ENCODE assay signal across 8 cellular contexts in the genomic region with DNA sequence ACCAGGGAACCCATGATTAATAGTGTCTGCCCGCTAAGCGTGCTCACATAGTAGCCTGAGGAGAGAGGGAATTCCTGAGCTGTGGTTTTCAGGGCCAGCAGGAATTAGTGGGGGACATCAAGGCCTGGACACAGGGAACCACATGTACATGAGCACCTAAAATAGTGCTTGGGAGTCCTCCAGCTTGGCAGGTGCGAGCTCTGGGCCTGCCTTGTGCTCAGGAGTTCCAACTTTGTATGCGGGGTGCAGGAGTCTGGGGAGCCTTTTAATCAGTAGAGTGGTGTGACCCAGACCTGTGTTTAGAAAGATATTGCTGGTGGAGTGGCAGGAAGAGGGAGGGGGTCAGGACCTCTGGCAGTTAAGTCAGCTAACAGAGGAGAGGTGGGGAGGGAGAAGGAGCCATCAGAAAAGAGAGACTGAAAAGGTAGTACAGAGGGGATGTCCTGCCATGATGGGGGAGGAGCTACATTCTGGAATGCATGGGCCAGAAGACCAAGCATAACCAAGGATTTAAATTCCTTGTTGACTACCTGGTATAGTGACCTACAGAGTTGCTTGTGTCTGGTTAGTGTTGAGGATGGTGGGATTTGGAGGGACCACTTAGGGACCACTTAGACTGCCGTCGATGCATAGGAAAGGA. TPM values are rescaled to one million over a fixed set of nuclear protein-coding genes. Genes with fewer than 3 reads are reported as not detected.
A peak's percentile ranks its signal among the peaks of the same experiment; 100 is the strongest.
DNase-seq lines count a peak whose midpoint lies in the region; ATAC-seq and TF ChIP-seq lines count a peak whose summit lies in the region.

No MANE protein-coding gene starts in this region.

- DNase-seq in T-helper 1 cell (no peak), islet precursor cell (peak; percentile 56), adrenal gland (no peak)
- no peak for DNase-seq in activated naive CD8-positive, alpha-beta T cell treated with anti-CD3 and anti-CD28 coated beads, Interleukin-2, amount 50 U/mL, for 24 hours

- peak overlapping the region; percentile 72 to 91 for H3K4me3 ChIP-seq in stomach smooth muscle (ENCODE audit: low read length in 2 of 2)
- H3K4me3 ChIP-seq in adrenal gland = no peak overlapping the region

- no peak for TF ChIP-seq CTCF in adrenal gland (IDR thresholded peaks at IDR 0.05)

- no peaks in the 10 kb centered on the region for H3K36me3 ChIP-seq in stomach smooth muscle (ENCODE audit: control insufficient read depth in 2 of 2, insufficient read depth in 2 of 2, low read length in 2 of 2)
- H3K36me3 ChIP-seq in adrenal gland (replicated peaks in 1 of 2) = peaks cover 0 to 3% of the 10 kb centered on the region in 2 donors

- H3K9me3 ChIP-seq in stomach smooth muscle (ENCODE audit: control insufficient read depth in 2 of 2, low read length in 2 of 2) (no peaks in the 10 kb centered on the region), adrenal gland (replicated peaks in 1 of 3) (no peaks in the 10 kb centered on the region)

- ATAC-seq in activated naive CD8-positive, alpha-beta T cell treated with anti-CD3 and anti-CD28 coated beads, Interleukin-2, amount 50 U/mL, for 24 hours = no peak
- no peak for ATAC-seq in GM21526 (IDR thresholded peaks at IDR 0.05; ENCODE audit: low FRiP score, unreplicated experiment)
- ATAC-seq in GM21423 (IDR thresholded peaks at IDR 0.05; ENCODE audit: unreplicated experiment) = no peak

- no peaks in the 10 kb centered on the region for H3K9me3 Mint-ChIP-seq in T-helper 1 cell treated with Interleukin-12 subunit alpha and Interleukin-12 subunit beta and Interleukin-4 antibody, amounts not matched to agents 30 μg/mL and 1 μg/mL, for 36 hours
- H3K9me3 Mint-ChIP-seq in activated naive CD8-positive, alpha-beta T cell treated with anti-CD3 and anti-CD28 coated beads, Interleukin-2, amount 50 U/mL, for 24 hours = no peaks in the 10 kb centered on the region

- TF ChIP-seq POLR2A in adrenal gland (IDR thresholded peaks at IDR 0.05) = no peak

- H3K4me1 Mint-ChIP-seq in T-helper 1 cell treated with Interleukin-12 subunit alpha and Interleukin-12 subunit beta and Interleukin-4 antibody, amounts not matched to agents 30 μg/mL and 1 μg/mL, for 36 hours (ENCODE audit: low read depth) = peaks cover 32% of the 10 kb centered on the region
- peaks cover 39% of the 10 kb centered on the region for H3K4me1 Mint-ChIP-seq in activated naive CD8-positive, alpha-beta T cell treated with anti-CD3 and anti-CD28 coated beads, Interleukin-2, amount 50 U/mL, for 24 hours

- intact Hi-C loops in adrenal gland (cut with DNase I) = no loop called here

- H3K27ac ChIP-seq in stomach smooth muscle (ENCODE audit: low read length) = peak overlapping the region; percentile 93
- peak overlapping the region in 2 of 5 donors; percentile 95 to 99 for H3K27ac ChIP-seq in adrenal gland

- H3K4me1 ChIP-seq in stomach smooth muscle (ENCODE audit: control insufficient read depth, insufficient read depth, low read length) (peaks cover 39% of the 10 kb centered on the region), adrenal gland (replicated peaks in 1 of 2) (peaks cover 26 to 37% of the 10 kb centered on the region in 2 donors)

- 66 to 90% (median 86%) methylated on average over 5 to 6 of the region's 6 CpGs for WGBS in adrenal gland, 4 donors

- H3K27me3 Mint-ChIP-seq in T-helper 1 cell treated with Interleukin-12 subunit alpha and Interleukin-12 subunit beta and Interleukin-4 antibody, amounts not matched to agents 30 μg/mL and 1 μg/mL, for 36 hours (ENCODE audit: low read depth) = no peaks in the 10 kb centered on the region
- H3K27me3 Mint-ChIP-seq in activated naive CD8-positive, alpha-beta T cell treated with anti-CD3 and anti-CD28 coated beads, Interleukin-2, amount 50 U/mL, for 24 hours = no peaks in the 10 kb centered on the region

- peaks cover 11% of the 10 kb centered on the region for H3K36me3 Mint-ChIP-seq in T-helper 1 cell treated with Interleukin-12 subunit alpha and Interleukin-12 subunit beta and Interleukin-4 antibody, amounts not matched to agents 30 μg/mL and 1 μg/mL, for 36 hours (ENCODE audit: low read depth)
- H3K36me3 Mint-ChIP-seq in activated naive CD8-positive, alpha-beta T cell treated with anti-CD3 and anti-CD28 coated beads, Interleukin-2, amount 50 U/mL, for 24 hours (ENCODE audit: low read depth) = peaks cover 17% of the 10 kb centered on the region

- H3K27me3 ChIP-seq in stomach smooth muscle (ENCODE audit: control insufficient read depth in 1 of 2, insufficient read depth in 2 of 2, low read length in 2 of 2) = no peaks in the 10 kb centered on the region
- no peaks in the 10 kb centered on the region for H3K27me3 ChIP-seq in adrenal gland

- H3K4me3 Mint-ChIP-seq in T-helper 1 cell treated with Interleukin-12 subunit alpha and Interleukin-12 subunit beta and Interleukin-4 antibody, amounts not matched to agents 30 μg/mL and 1 μg/mL, for 36 hours = peak overlapping the region; percentile 90
- H3K4me3 Mint-ChIP-seq in activated naive CD8-positive, alpha-beta T cell treated with anti-CD3 and anti-CD28 coated beads, Interleukin-2, amount 50 U/mL, for 24 hours = peak overlapping the region; percentile 95

- H3K27ac Mint-ChIP-seq in T-helper 1 cell treated with Interleukin-12 subunit alpha and Interleukin-12 subunit beta and Interleukin-4 antibody, amounts not matched to agents 30 μg/mL and 1 μg/mL, for 36 hours = peak overlapping the region; percentile 63
- H3K27ac Mint-ChIP-seq in activated naive CD8-positive, alpha-beta T cell treated with anti-CD3 and anti-CD28 coated beads, Interleukin-2, amount 50 U/mL, for 24 hours = no peak overlapping the region

- peak overlapping the region; percentile 81 to 93 for H3K9ac ChIP-seq in stomach smooth muscle (ENCODE audit: low read length in 2 of 2)

RNA-seq across cellular contexts. Expression of a gene that starts 1.9 kb away (rescaled TPM):
- total RNA-seq in adrenal gland = 100 to 1,000 TPM in 2 of 8 donors, 10 to 100 TPM in 6; 54.4 to 173 (median 84.5) TPM
- polyA plus RNA-seq in adrenal gland = 10 to 100 TPM in 1 of 3 donors, 1 to 10 TPM in 2; 9.1 to 41.4 (median 9.1) TPM

RNA-seq across cellular contexts. Expression of a gene that starts 42.9 kb away (rescaled TPM):
- 10 to 100 TPM; 11.6 to 58.6 (median 20.0) TPM for total RNA-seq in adrenal gland
- 1 to 10 TPM; 8.8 to 9.9 (median 9.2) TPM for polyA plus RNA-seq in adrenal gland

RNA-seq across cellular contexts. Expression of a gene that starts 49.7 kb away (rescaled TPM):
- 10 to 100 TPM in 7 of 8 donors, 1 to 10 TPM in 1; 5.6 to 33.0 (median 19.9) TPM for total RNA-seq in adrenal gland
- polyA plus RNA-seq in adrenal gland = 10 to 100 TPM; 18.9 to 55.8 (median 22.9) TPM

RNA-seq across cellular contexts. Expression of a gene that starts 59.8 kb away (rescaled TPM):
- 10 to 100 TPM; 31.7 to 83.3 (median 46.0) TPM for total RNA-seq in adrenal gland
- 100 to 1,000 TPM in 1 of 3 donors, 10 to 100 TPM in 2; 26.9 to 116 (median 33.7) TPM for polyA plus RNA-seq in adrenal gland

Comparison
In these comparisons a context has a peak if more than half of its experiments do, and no peak if none do; other contexts are left out.
1. H3K4me3 ChIP-seq: peak in stomach smooth muscle (2 of 2); none in adrenal gland (0 of 4).